Comparison of ENCODE assay signal across 17 cellular contexts in genomic region chr6:139354177-139354576, GRCh38. TPM values are rescaled to one million over a fixed set of nuclear protein-coding genes. Genes with fewer than 3 reads are reported as not detected.
DNase-seq lines count a peak whose midpoint lies in the region; ATAC-seq and TF ChIP-seq lines count a peak whose summit lies in the region.
"Had no signal": no experiment of that assay in that cellular context is flagged by ENCODE, and none has a peak within 500 bp of the region (broad histone marks: within the 10 kb centered on the region; RNA-seq: fewer than 3 reads in every experiment).

No MANE protein-coding gene starts in this region.

- DNase-seq in NCI-H748 (lab: John Stamatoyannopoulos, UW; ENCODE audit: unreplicated experiment) (peak; percentile 35), NCI-H748 treated with DMSO at 0.1 percent for 48 hours (lab: John Stamatoyannopoulos, UW) (no peak), OCI-LY7 (ENCODE audit: low spot score) (no peak), memory B cell (ENCODE audit: low spot score in 2 of 2) (no peak), NCI-H1436 (lab: John Stamatoyannopoulos, UW) (no peak)
- no peak for DNase-seq in activated naive CD4-positive, alpha-beta T cell treated with anti-CD3 and anti-CD28 coated beads, Interleukin-2, amount 10 ng/mL, durations not matched to agents 7 days and 5 days
- DNase-seq: AML-193; Caco-2; CD4-positive, alpha-beta T cell; GDM1; HCEC 1CT had no signal

- no peak overlapping the region for H3K4me2 ChIP-seq in OCI-LY7 (ENCODE audit: low read length)
- H3K4me2 ChIP-seq: A549, GM23338 had no signal

- no peaks in the 10 kb centered on the region for H3K79me2 ChIP-seq in OCI-LY7 (ENCODE audit: insufficient read depth, low read depth, low read length)

- no peak overlapping the region for H3K27ac ChIP-seq in OCI-LY7 (ENCODE audit: low read depth, low read length, poor library complexity, severe bottlenecking)
- H3K27ac ChIP-seq: 22Rv1, A549, C4-2B, HL-60 had no signal

- H3K36me3 ChIP-seq in OCI-LY7 (ENCODE audit: insufficient read depth, low read length), result peaks cover 17% of the 10 kb centered on the region

- CTCF ChIA-PET in OCI-LY7 (lab: Charles Lee; ENCODE audit: unreplicated experiment), result interaction anchor here (1.1 kb wide), 1 partner anchor 135 kb away, joined by 3 read pairs; no protein-coding TSS in a partner anchor
- CTCF ChIA-PET in activated naive CD4-positive, alpha-beta T cell treated with anti-CD3 and anti-CD28 coated beads, Interleukin-2, amount 10 ng/mL, durations not matched to agents 7 days and 5 days (lab: Charles Lee), result interaction anchor here (2.1 kb wide), 1 partner anchor 135 kb away, joined by 8 read pairs; no protein-coding TSS in a partner anchor

- peak overlapping the region; percentile 25 for H3K27ac Mint-ChIP-seq in memory B cell
- H3K27ac Mint-ChIP-seq in activated naive CD4-positive, alpha-beta T cell treated with anti-CD3 and anti-CD28 coated beads, Interleukin-2, amount 10 ng/mL, durations not matched to agents 7 days and 5 days, result no peak overlapping the region
- H3K27ac Mint-ChIP-seq: CD4-positive, alpha-beta T cell; GM23338 had no signal

- intact Hi-C loops in OCI-LY7 (cut with micrococcal nuclease; ENCODE audit: unreplicated experiment), result no loop called here

- H3K9me2 ChIP-seq in OCI-LY7 (ENCODE audit: insufficient read depth, low read length), result no peaks in the 10 kb centered on the region

- BruUV-seq in OCI-LY7 (replicated peaks; lab: Mats Ljungman, UMichigan), result TSS peak; percentile 12

- H3K4me3 Mint-ChIP-seq in memory B cell, result no peak overlapping the region
- no peak overlapping the region for H3K4me3 Mint-ChIP-seq in activated naive CD4-positive, alpha-beta T cell treated with anti-CD3 and anti-CD28 coated beads, Interleukin-2, amount 10 ng/mL, durations not matched to agents 7 days and 5 days
- H3K4me3 Mint-ChIP-seq: CD4-positive, alpha-beta T cell; GM23338 had no signal

- no peak overlapping the region for H2AFZ ChIP-seq in OCI-LY7 (ENCODE audit: low read length)
- H2AFZ ChIP-seq: GM23338 had no signal

- POLR2A ChIA-PET in OCI-LY7 (lab: Charles Lee), result interaction anchor here (2.2 kb wide), 1 partner anchor 8 kb away, joined by 11 read pairs; no protein-coding TSS in a partner anchor

- TF ChIP-seq CTCF in OCI-LY7 (conservative IDR thresholded peaks at IDR 0.05; ENCODE audit: low read length), result no peak

- no peaks in the 10 kb centered on the region for H3K27me3 Mint-ChIP-seq in memory B cell
- H3K27me3 Mint-ChIP-seq in activated naive CD4-positive, alpha-beta T cell treated with anti-CD3 and anti-CD28 coated beads, Interleukin-2, amount 10 ng/mL, durations not matched to agents 7 days and 5 days, result no peaks in the 10 kb centered on the region
- H3K27me3 Mint-ChIP-seq: CD4-positive, alpha-beta T cell had no signal

- peaks cover 8% of the 10 kb centered on the region for H3K4me1 ChIP-seq in OCI-LY7 (ENCODE audit: insufficient read depth, low read length, poor library complexity, severe bottlenecking)
- H3K4me1 ChIP-seq: A549, Caco-2 had no signal

- ATAC-seq in memory B cell (ENCODE audit: low read depth) (no peak), HG03354 (IDR thresholded peaks at IDR 0.05; ENCODE audit: poor library complexity, severe bottlenecking, unreplicated experiment) (no peak)
- ATAC-seq: A549, GM23338 had no signal

- H3K9me3 Mint-ChIP-seq in memory B cell, result peaks cover 2% of the 10 kb centered on the region
- peaks cover 4% of the 10 kb centered on the region for H3K9me3 Mint-ChIP-seq in activated naive CD4-positive, alpha-beta T cell treated with anti-CD3 and anti-CD28 coated beads, Interleukin-2, amount 10 ng/mL, durations not matched to agents 7 days and 5 days
- H3K9me3 Mint-ChIP-seq: CD4-positive, alpha-beta T cell; GM23338 had no signal

- H3K4me1 Mint-ChIP-seq in memory B cell, result peaks cover 3% of the 10 kb centered on the region
- no peaks in the 10 kb centered on the region for H3K4me1 Mint-ChIP-seq in activated naive CD4-positive, alpha-beta T cell treated with anti-CD3 and anti-CD28 coated beads, Interleukin-2, amount 10 ng/mL, durations not matched to agents 7 days and 5 days

- H3K4me3 ChIP-seq in OCI-LY7 (ENCODE audit: low read depth, low read length, poor library complexity, severe bottlenecking), result no peak overlapping the region
- H3K4me3 ChIP-seq: A549, GM23338 had no signal

- no peaks in the 10 kb centered on the region for H4K20me1 ChIP-seq in OCI-LY7 (ENCODE audit: insufficient read depth, low read length)

- peaks cover 8% of the 10 kb centered on the region; the same call in 1 of the 2 replicates for H3K9me3 ChIP-seq in OCI-LY7 (ENCODE audit: low read length)
- H3K9me3 ChIP-seq: A549, Caco-2 had no signal

- peaks cover 31% of the 10 kb centered on the region for H3K36me3 Mint-ChIP-seq in memory B cell
- H3K36me3 Mint-ChIP-seq in activated naive CD4-positive, alpha-beta T cell treated with anti-CD3 and anti-CD28 coated beads, Interleukin-2, amount 10 ng/mL, durations not matched to agents 7 days and 5 days, result no peaks in the 10 kb centered on the region

RNA-seq across cellular contexts. Expression of gene CITED2, which starts 20.3 kb away (rescaled TPM):
- total RNA-seq in OCI-LY7 (2014; rRNA removed; shearing (Covaris generic)), result 31.2 and 40.1 TPM in 2 replicates
- 27.1 and 35.0 TPM in 2 replicates for total RNA-seq in OCI-LY7 (2022)
